26 cellular contexts compared by ENCODE assay signal in genomic region chr17:12537436-12537835, GRCh38.
"Had no signal": no experiment of that assay in that cellular context is flagged by ENCODE, and none has a peak within 500 bp of the region (broad histone marks: within the 10 kb centered on the region; RNA-seq: fewer than 3 reads in every experiment).

No MANE protein-coding gene starts in this region.

- ATAC-seq: left lobe of liver; mucosa of descending colon; natural killer cell treated with Interleukin-12 subunit alpha and Interleukin-12 subunit beta and Interleukin-15 and Interleukin-18, amount 100 ng/mL, for 72 hours; pancreas; sciatic nerve; stimulated activated naive CD8-positive, alpha-beta T cell treated with anti-CD3 and anti-CD28 coated beads, Interleukin-15, amount 100 ng/mL, for 72 hours; upper lobe of right lung had no signal

- H3K4me1 ChIP-seq: esophagus squamous epithelium, pancreas, suprapubic skin, transverse colon, upper lobe of right lung, uterus had no signal

- H3K27me3 ChIP-seq: esophagus squamous epithelium, neutrophil, pancreas, suprapubic skin, transverse colon, uterus had no signal

- H3K27ac ChIP-seq: esophagus squamous epithelium, neutrophil, pancreas, suprapubic skin, transverse colon, upper lobe of right lung, uterus had no signal

- DNase-seq: cortex of kidney; endodermal cell; erythroblast; esophagus squamous epithelium; hypothalamus; immature natural killer cell; islet precursor cell; mucosa of descending colon; naive B cell; pancreas; stimulated activated CD4-positive, alpha-beta T cell treated with anti-CD3 and anti-CD28 coated beads, Interleukin-12 subunit alpha, Interleukin-12 subunit beta, amount 100 ng/mL, for 4 hours; stimulated activated CD4-positive, alpha-beta T cell treated with anti-CD3 and anti-CD28 coated beads, Interleukin-1b, Interleukin-23, amount 100 ng/mL, for 48 hours; stimulated activated CD4-positive, alpha-beta T cell treated with anti-CD3 and anti-CD28 coated beads, Interleukin-4, amount 100 ng/mL, for 1 hour; stimulated activated CD8-positive, alpha-beta memory T cell treated with anti-CD3 and anti-CD28 coated beads, Interleukin-4, amount 100 ng/mL, for 48 hours; stimulated activated naive CD4-positive, alpha-beta T cell; stimulated activated naive CD8-positive, alpha-beta T cell treated with anti-CD3 and anti-CD28 coated beads, Interleukin-15, amount 100 ng/mL, for 72 hours; transverse colon; upper lobe of right lung; uterus had no signal

- H3K9me3 ChIP-seq: esophagus squamous epithelium, mucosa of descending colon, neutrophil, pancreas, suprapubic skin, transverse colon, upper lobe of right lung, uterus had no signal

- H3K4me2 ChIP-seq: smooth muscle cell had no signal

- H3K36me3 ChIP-seq: esophagus squamous epithelium, neutrophil, pancreas, suprapubic skin, transverse colon, upper lobe of right lung, uterus had no signal

- H3K4me3 ChIP-seq: esophagus squamous epithelium, lung, mucosa of descending colon, pancreas, smooth muscle cell, suprapubic skin, transverse colon, upper lobe of right lung, uterus had no signal
